ENCODE assay signal across 9 cellular contexts in the genomic region with DNA sequence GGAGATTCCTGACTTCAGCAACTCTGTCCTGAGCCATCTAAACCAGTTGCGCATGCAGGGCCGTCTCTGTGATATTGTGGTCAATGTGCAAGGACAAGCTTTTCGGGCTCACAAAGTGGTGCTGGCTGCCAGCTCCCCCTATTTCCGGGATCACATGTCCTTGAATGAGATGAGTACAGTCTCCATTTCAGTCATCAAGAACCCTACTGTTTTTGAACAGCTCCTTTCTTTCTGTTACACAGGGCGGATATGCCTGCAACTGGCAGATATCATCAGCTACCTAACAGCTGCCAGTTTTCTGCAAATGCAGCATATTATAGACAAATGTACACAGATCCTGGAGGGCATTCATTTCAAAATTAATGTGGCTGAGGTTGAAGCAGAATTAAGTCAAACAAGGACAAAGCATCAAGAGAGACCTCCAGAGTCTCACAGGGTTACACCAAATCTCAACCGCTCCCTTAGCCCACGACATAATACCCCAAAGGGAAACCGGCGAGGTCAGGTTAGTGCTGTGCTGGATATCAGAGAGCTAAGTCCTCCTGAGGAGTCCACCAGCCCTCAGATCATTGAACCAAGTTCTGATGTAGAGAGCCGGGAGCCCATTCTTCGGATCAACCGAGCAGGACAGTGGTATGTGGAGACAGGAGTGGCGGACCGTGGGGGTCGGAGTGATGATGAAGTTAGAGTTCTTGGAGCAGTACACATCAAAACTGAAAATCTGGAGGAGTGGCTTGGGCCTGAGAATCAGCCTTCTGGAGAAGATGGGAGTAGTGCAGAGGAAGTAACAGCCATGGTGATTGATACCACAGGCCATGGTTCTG. TPM values are rescaled to one million over a fixed set of nuclear protein-coding genes. Genes with fewer than 3 reads are reported as not detected.
DNase-seq lines count a peak whose midpoint lies in the region; ATAC-seq and TF ChIP-seq lines count a peak whose summit lies in the region.
"Had no signal": no experiment of that assay in that cellular context is flagged by ENCODE, and none has a peak within 500 bp of the region (broad histone marks: within the 10 kb centered on the region; RNA-seq: fewer than 3 reads in every experiment).

No MANE protein-coding gene starts in this region.

- H3K4me3 Mint-ChIP-seq in activated CD8-positive, alpha-beta memory T cell treated with anti-CD3 and anti-CD28 coated beads, Interleukin-2, amount 10 ng/mL, durations not matched to agents 7 days and 5 days = peak overlapping the region; percentile 89

- H3K9me3 ChIP-seq in stomach = no peaks in the 10 kb centered on the region

- H3K27ac Mint-ChIP-seq in activated CD8-positive, alpha-beta memory T cell treated with anti-CD3 and anti-CD28 coated beads, Interleukin-2, amount 10 ng/mL, durations not matched to agents 7 days and 5 days = peak overlapping the region; percentile 95

- ATAC-seq in activated CD8-positive, alpha-beta memory T cell treated with anti-CD3 and anti-CD28 coated beads, Interleukin-2, amount 10 ng/mL, durations not matched to agents 7 days and 5 days = peak; percentile 8
- ATAC-seq in foreskin keratinocyte = no peak
- no peak for ATAC-seq in GM19328 (IDR thresholded peaks at IDR 0.05; ENCODE audit: unreplicated experiment)

- H3K27me3 ChIP-seq in stomach (no peaks in the 10 kb centered on the region), foreskin keratinocyte (no peaks in the 10 kb centered on the region)

- no peak for TF ChIP-seq POLR2A in stomach (IDR thresholded peaks at IDR 0.05)

- peaks cover 45% of the 10 kb centered on the region for H3K36me3 Mint-ChIP-seq in activated CD8-positive, alpha-beta memory T cell treated with anti-CD3 and anti-CD28 coated beads, Interleukin-2, amount 10 ng/mL, durations not matched to agents 7 days and 5 days

- peak; percentile 82 for DNase-seq in activated CD8-positive, alpha-beta memory T cell treated with anti-CD3 and anti-CD28 coated beads, Interleukin-2, amount 10 ng/mL, durations not matched to agents 7 days and 5 days
- DNase-seq in activated CD8-positive, alpha-beta memory T cell treated with anti-CD3 and anti-CD28 coated beads, Interleukin-2, amount 50 U/mL, for 4 hours = no peak
- DNase-seq in NCI-H2196 (lab: John Stamatoyannopoulos, UW; ENCODE audit: unreplicated experiment) (peak; percentile 57), dermis microvascular lymphatic vessel endothelial cell (ENCODE audit: low read depth in 2 of 2) (peak; percentile 87 to 93), stomach (peak; percentile 54), COR-L47 (lab: John Stamatoyannopoulos, UW) (no peak), foreskin keratinocyte (no peak)
- DNase-seq: DND-41 had no signal

- TF ChIP-seq CTCF in stomach (IDR thresholded peaks at IDR 0.05) (no peak), foreskin keratinocyte (conservative IDR thresholded peaks at IDR 0.05) (no peak)

- TF ChIP-seq EP300 in stomach (IDR thresholded peaks at IDR 0.05) = no peak

- H3K36me3 ChIP-seq in stomach = peaks cover 6 to 39% (median 34%) of the 10 kb centered on the region in 4 donors

- H3K4me1 Mint-ChIP-seq in activated CD8-positive, alpha-beta memory T cell treated with anti-CD3 and anti-CD28 coated beads, Interleukin-2, amount 10 ng/mL, durations not matched to agents 7 days and 5 days = peaks cover 50% of the 10 kb centered on the region

- CTCF ChIA-PET in activated CD8-positive, alpha-beta memory T cell treated with anti-CD3 and anti-CD28 coated beads, Interleukin-2, amount 10 ng/mL, durations not matched to agents 7 days and 5 days (lab: Charles Lee) = interaction anchor here (0.6 to 1.7 kb wide), 4 partner anchors 10 to 285 kb away, joined by 3 to 7 read pairs (median 3); a partner anchor contains a TSS

- no peaks in the 10 kb centered on the region for H3K27me3 Mint-ChIP-seq in activated CD8-positive, alpha-beta memory T cell treated with anti-CD3 and anti-CD28 coated beads, Interleukin-2, amount 10 ng/mL, durations not matched to agents 7 days and 5 days

- intact Hi-C loops in stomach (cut with DNase I; ENCODE audit: low total_unique reads) = no loop called here

- peak overlapping the region; percentile 19 to 98 (median 95) for H3K27ac ChIP-seq in stomach
- H3K27ac ChIP-seq in foreskin keratinocyte = no peak overlapping the region

- no peaks in the 10 kb centered on the region for H3K9me3 Mint-ChIP-seq in activated CD8-positive, alpha-beta memory T cell treated with anti-CD3 and anti-CD28 coated beads, Interleukin-2, amount 10 ng/mL, durations not matched to agents 7 days and 5 days (ENCODE audit: low read depth)

- WGBS in stomach, 5 donors = 70 to 74% (median 71%) methylated on average over 15 of the region's 15 CpGs

- H3K4me1 ChIP-seq in stomach (peaks cover 13 to 54% (median 36%) of the 10 kb centered on the region in 4 donors), foreskin keratinocyte (no peaks in the 10 kb centered on the region)

- peak overlapping the region in 1 of 4 donors; percentile 2 for H3K4me3 ChIP-seq in stomach

RNA-seq across cellular contexts. Expression of a gene that starts 2.3 kb away (rescaled TPM):
- 10 to 100 TPM in 1 of 2 experiments, 1 to 10 TPM in 1; 9.5 to 13.3 TPM for total RNA-seq in activated CD8-positive, alpha-beta memory T cell treated with anti-CD3 and anti-CD28 coated beads, Interleukin-2, amount 10 ng/mL, durations not matched to agents 7 days and 5 days
- total RNA-seq in dermis microvascular lymphatic vessel endothelial cell = 2.1 and 3.2 TPM in 2 replicates
- 10 to 100 TPM in 4 of 5 donors, under 1 TPM in 1; 0.29 to 62.9 (median 17.2) TPM for total RNA-seq in stomach
- polyA plus RNA-seq in stomach = under 1 TPM; 0.37 to 0.61 (median 0.55) TPM
- total RNA-seq in foreskin keratinocyte = 2.8 and 3.4 TPM in 2 replicates
- polyA plus RNA-seq in foreskin keratinocyte = 0.25 and 0.28 TPM in 2 replicates

RNA-seq across cellular contexts. Expression of a gene that starts 2.7 kb away (rescaled TPM):
- total RNA-seq in activated CD8-positive, alpha-beta memory T cell treated with anti-CD3 and anti-CD28 coated beads, Interleukin-2, amount 10 ng/mL, durations not matched to agents 7 days and 5 days = 100 to 1,000 TPM; 418 to 494 TPM
- total RNA-seq in dermis microvascular lymphatic vessel endothelial cell = 261 and 307 TPM in 2 replicates
- total RNA-seq in stomach = 100 to 1,000 TPM; 256 to 453 (median 353) TPM
- polyA plus RNA-seq in stomach = 1,000 to 10,000 TPM in 1 of 3 donors, 100 to 1,000 TPM in 2; 712 to 1,014 (median 897) TPM
- total RNA-seq in foreskin keratinocyte = 361 and 387 TPM in 2 replicates
- polyA plus RNA-seq in foreskin keratinocyte = 417 and 443 TPM in 2 replicates

RNA-seq across cellular contexts. Expression of a gene that starts 45.8 kb away (rescaled TPM):
- 10 to 100 TPM; 35.4 to 42.0 TPM for total RNA-seq in activated CD8-positive, alpha-beta memory T cell treated with anti-CD3 and anti-CD28 coated beads, Interleukin-2, amount 10 ng/mL, durations not matched to agents 7 days and 5 days
- 7.2 and 15.0 TPM in 2 replicates for total RNA-seq in dermis microvascular lymphatic vessel endothelial cell
- 10 to 100 TPM in 1 of 5 donors, 1 to 10 TPM in 3, under 1 TPM in 1; 0.45 to 14.1 (median 4.1) TPM for total RNA-seq in stomach
- 1 to 10 TPM; 2.0 to 4.4 (median 2.6) TPM for polyA plus RNA-seq in stomach
- 15.5 and 16.1 TPM in 2 replicates for total RNA-seq in foreskin keratinocyte
- polyA plus RNA-seq in foreskin keratinocyte = 4.8 and 5.9 TPM in 2 replicates

RNA-seq across cellular contexts. Expression of a gene that starts 46.0 kb away (rescaled TPM):
- 10 to 100 TPM; 28.7 to 32.3 TPM for total RNA-seq in activated CD8-positive, alpha-beta memory T cell treated with anti-CD3 and anti-CD28 coated beads, Interleukin-2, amount 10 ng/mL, durations not matched to agents 7 days and 5 days
- total RNA-seq in dermis microvascular lymphatic vessel endothelial cell (11.0 and 17.3 TPM in 2 replicates), stomach (10 to 100 TPM in 4 of 5 donors, 1 to 10 TPM in 1; 3.1 to 36.8 (median 20.3) TPM), foreskin keratinocyte (37.7 and 40.5 TPM in 2 replicates)
- polyA plus RNA-seq in stomach (1 to 10 TPM; 4.8 to 5.4 (median 4.9) TPM), foreskin keratinocyte (15.4 and 20.8 TPM in 2 replicates)

RNA-seq across cellular contexts. Expression of a gene that starts 46.7 kb away (rescaled TPM):
- not detected for total RNA-seq in activated CD8-positive, alpha-beta memory T cell treated with anti-CD3 and anti-CD28 coated beads, Interleukin-2, amount 10 ng/mL, durations not matched to agents 7 days and 5 days
- total RNA-seq in dermis microvascular lymphatic vessel endothelial cell (0.13 TPM in 1 of 2 replicates, not detected in the other), stomach (under 1 TPM in 2 of 5 donors, not detected in 3; 0.18 to 0.89 TPM), foreskin keratinocyte (not detected in 2 replicates)
- polyA plus RNA-seq in stomach (under 1 TPM in 1 of 3 donors, not detected in 2; 0.20 TPM), foreskin keratinocyte (0.03 TPM in 1 of 2 replicates, not detected in the other)

Comparison
In these comparisons a context has a peak if more than half of its experiments do, and no peak if none do; other contexts are left out.
1. DNase-seq: peak in activated CD8-positive, alpha-beta memory T cell treated with anti-CD3 and anti-CD28 coated beads, Interleukin-2, amount 10 ng/mL, durations not matched to agents 7 days and 5 days (single experiment), NCI-H2196 (single experiment), dermis microvascular lymphatic vessel endothelial cell (2 of 2) and stomach (single experiment); none in activated CD8-positive, alpha-beta memory T cell treated with anti-CD3 and anti-CD28 coated beads, Interleukin-2, amount 50 U/mL, for 4 hours (single experiment), COR-L47 (single experiment) and foreskin keratinocyte (0 of 2).